10 cellular contexts compared by ENCODE assay signal in the genomic region with DNA sequence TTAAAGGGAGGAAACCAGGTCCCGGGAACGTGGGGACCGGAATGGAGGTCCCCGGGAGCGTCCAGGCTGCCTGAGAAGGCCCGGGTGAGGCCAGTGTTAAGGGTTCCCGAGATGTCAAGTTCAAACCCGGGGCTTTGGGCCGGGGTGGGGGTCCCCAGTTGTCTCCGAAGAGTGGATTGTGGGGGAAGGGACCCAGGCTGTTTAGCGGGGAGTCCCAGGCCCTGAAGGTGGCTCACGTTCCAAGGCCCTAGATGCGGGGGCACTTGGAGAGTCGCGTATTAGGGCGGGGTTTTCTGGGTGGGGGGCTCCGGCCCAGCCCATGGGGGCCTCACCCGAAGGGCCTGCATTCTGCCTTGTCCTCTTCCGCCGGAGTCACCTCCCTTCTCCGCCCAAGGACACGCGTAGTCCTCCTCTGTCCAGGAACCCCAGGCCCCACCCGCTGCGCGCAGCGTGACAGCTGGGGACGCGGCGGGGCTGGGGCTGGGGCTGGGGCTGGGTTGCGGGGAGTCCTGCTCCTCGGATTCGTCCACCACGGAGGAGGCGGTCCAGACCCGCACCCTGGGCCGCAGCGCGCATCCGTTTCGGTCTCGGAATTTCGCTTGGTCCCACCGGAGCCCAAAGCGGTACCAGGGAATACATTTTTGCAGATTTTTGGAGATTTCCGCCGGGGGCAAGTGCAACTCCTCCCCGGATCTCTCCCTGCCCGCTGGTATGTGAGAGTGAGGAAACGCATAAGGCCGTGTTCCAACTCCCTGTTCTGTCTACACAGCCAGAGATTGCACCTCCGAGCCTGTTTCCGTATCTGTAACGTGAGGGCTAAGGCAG. TPM values are rescaled to one million over a fixed set of nuclear protein-coding genes. Genes with fewer than 3 reads are reported as not detected.
DNase-seq lines count a peak whose midpoint lies in the region; ATAC-seq and TF ChIP-seq lines count a peak whose summit lies in the region.
"Had no signal": no experiment of that assay in that cellular context is flagged by ENCODE, and none has a peak within 500 bp of the region (broad histone marks: within the 10 kb centered on the region; RNA-seq: fewer than 3 reads in every experiment).

A gene (minus strand): TSS at position 387 of the 825 bp plus-strand sequence. CDS start 40 bp downstream, at position 347.

- peak; percentile 42 to 51 for TF ChIP-seq POLR2A in uterus (IDR thresholded peaks at IDR 0.05)

- no peaks in the 10 kb centered on the region for H3K9me3 Mint-ChIP-seq in activated naive CD8-positive, alpha-beta T cell treated with anti-CD3 and anti-CD28 coated beads for 36 hours
- H3K9me3 Mint-ChIP-seq in activated naive CD8-positive, alpha-beta T cell treated with anti-CD3 and anti-CD28 coated beads, Interleukin-2, amount 50 U/mL, for 24 hours: no peaks in the 10 kb centered on the region
- H3K9me3 Mint-ChIP-seq in nephron progenitor cell (no peaks in the 10 kb centered on the region), progenitor cell of endocrine pancreas (ENCODE audit: low read depth) (no peaks in the 10 kb centered on the region)
- no peaks in the 10 kb centered on the region for H3K9me3 Mint-ChIP-seq in CD8-positive, alpha-beta T cell
- H3K9me3 Mint-ChIP-seq: memory B cell had no signal

- H3K36me3 Mint-ChIP-seq in activated naive CD8-positive, alpha-beta T cell treated with anti-CD3 and anti-CD28 coated beads for 36 hours: peaks cover 14% of the 10 kb centered on the region
- peaks cover 13% of the 10 kb centered on the region for H3K36me3 Mint-ChIP-seq in activated naive CD8-positive, alpha-beta T cell treated with anti-CD3 and anti-CD28 coated beads, Interleukin-2, amount 50 U/mL, for 24 hours (ENCODE audit: low read depth)
- H3K36me3 Mint-ChIP-seq in nephron progenitor cell (ENCODE audit: low read depth) (peaks cover 41% of the 10 kb centered on the region), progenitor cell of endocrine pancreas (ENCODE audit: insufficient read depth) (peaks cover 11% of the 10 kb centered on the region)
- H3K36me3 Mint-ChIP-seq in CD8-positive, alpha-beta T cell: peaks cover 32% of the 10 kb centered on the region

- TF ChIP-seq CTCF in foreskin fibroblast (IDR thresholded peaks at IDR 0.05; ENCODE audit: low read depth, low read length) (no peak), nephron progenitor cell (IDR thresholded peaks at IDR 0.05) (no peak), uterus (IDR thresholded peaks at IDR 0.05) (no peak), progenitor cell of endocrine pancreas (IDR thresholded peaks at IDR 0.05; ENCODE audit: unreplicated experiment) (no peak)
- no peak for TF ChIP-seq CTCF in CD8-positive, alpha-beta T cell (IDR thresholded peaks at IDR 0.05)

- peaks cover 0 to 5% of the 10 kb centered on the region in 2 donors for H3K4me1 ChIP-seq in uterus
- no peaks in the 10 kb centered on the region for H3K4me1 ChIP-seq in CD8-positive, alpha-beta T cell (ENCODE audit: insufficient read depth, low read length)

- H3K27ac ChIP-seq in uterus: peak within 1 kb of the TSS; percentile 94 to 98
- H3K27ac ChIP-seq in CD8-positive, alpha-beta T cell (ENCODE audit: low read depth, low read length): no peak within 1 kb of the TSS

- CTCF ChIA-PET in CD8-positive, alpha-beta T cell (lab: Charles Lee): interaction anchor here (0.8 kb wide), 1 partner anchor 24 kb away, joined by 4 read pairs; no protein-coding TSS in a partner anchor

- no peaks in the 10 kb centered on the region for H3K4me1 Mint-ChIP-seq in activated naive CD8-positive, alpha-beta T cell treated with anti-CD3 and anti-CD28 coated beads for 36 hours
- no peaks in the 10 kb centered on the region for H3K4me1 Mint-ChIP-seq in activated naive CD8-positive, alpha-beta T cell treated with anti-CD3 and anti-CD28 coated beads, Interleukin-2, amount 50 U/mL, for 24 hours
- H3K4me1 Mint-ChIP-seq in nephron progenitor cell (peaks cover 24% of the 10 kb centered on the region), progenitor cell of endocrine pancreas (ENCODE audit: low read depth) (peaks cover 15% of the 10 kb centered on the region)
- no peaks in the 10 kb centered on the region for H3K4me1 Mint-ChIP-seq in CD8-positive, alpha-beta T cell (ENCODE audit: low read depth)
- H3K4me1 Mint-ChIP-seq: memory B cell had no signal

- H3K4me3 ChIP-seq in foreskin fibroblast (ENCODE audit: low read depth in 1 of 2, low read length in 2 of 2): peak within 1 kb of the TSS; percentile 66 to 69
- H3K4me3 ChIP-seq in uterus: peak within 1 kb of the TSS; percentile 44 to 50
- H3K4me3 ChIP-seq in CD8-positive, alpha-beta T cell (ENCODE audit: low read depth, low read length): no peak within 1 kb of the TSS

- H3K36me3 ChIP-seq in uterus: no peaks in the 10 kb centered on the region
- H3K36me3 ChIP-seq in CD8-positive, alpha-beta T cell (ENCODE audit: insufficient read depth, low read length): peaks cover 13% of the 10 kb centered on the region

- H3K27ac Mint-ChIP-seq in activated naive CD8-positive, alpha-beta T cell treated with anti-CD3 and anti-CD28 coated beads for 36 hours: peak within 1 kb of the TSS; percentile 28
- H3K27ac Mint-ChIP-seq in activated naive CD8-positive, alpha-beta T cell treated with anti-CD3 and anti-CD28 coated beads, Interleukin-2, amount 50 U/mL, for 24 hours: no peak within 1 kb of the TSS
- peak within 1 kb of the TSS; percentile 45 for H3K27ac Mint-ChIP-seq in nephron progenitor cell
- H3K27ac Mint-ChIP-seq in CD8-positive, alpha-beta T cell: no peak within 1 kb of the TSS
- H3K27ac Mint-ChIP-seq in progenitor cell of endocrine pancreas: no peak within 1 kb of the TSS
- H3K27ac Mint-ChIP-seq: memory B cell had no signal

- no peaks in the 10 kb centered on the region for H3K27me3 Mint-ChIP-seq in activated naive CD8-positive, alpha-beta T cell treated with anti-CD3 and anti-CD28 coated beads for 36 hours
- H3K27me3 Mint-ChIP-seq in activated naive CD8-positive, alpha-beta T cell treated with anti-CD3 and anti-CD28 coated beads, Interleukin-2, amount 50 U/mL, for 24 hours: no peaks in the 10 kb centered on the region
- H3K27me3 Mint-ChIP-seq in nephron progenitor cell (ENCODE audit: low read depth, poor library complexity) (no peaks in the 10 kb centered on the region), progenitor cell of endocrine pancreas (no peaks in the 10 kb centered on the region)
- no peaks in the 10 kb centered on the region for H3K27me3 Mint-ChIP-seq in CD8-positive, alpha-beta T cell (ENCODE audit: low read depth)
- H3K27me3 Mint-ChIP-seq: memory B cell had no signal

- no peak for DNase-seq in activated naive CD8-positive, alpha-beta T cell treated with anti-CD3 and anti-CD28 coated beads for 36 hours
- no peak for DNase-seq in activated naive CD8-positive, alpha-beta T cell treated with anti-CD3 and anti-CD28 coated beads, Interleukin-2, amount 50 U/mL, for 24 hours
- DNase-seq in foreskin fibroblast (peak; percentile 41 to 78), nephron progenitor cell (no peak), uterus (peak; percentile 71 to 74), progenitor cell of endocrine pancreas (ENCODE audit: low spot score, unreplicated experiment) (no peak)
- no peak for DNase-seq in CD8-positive, alpha-beta T cell

- POLR2A ChIA-PET in CD8-positive, alpha-beta T cell (lab: Charles Lee): interaction anchor here (0.8 to 0.9 kb wide), 2 partner anchors 8 to 1747 kb away, joined by 3 read pairs; no protein-coding TSS in a partner anchor

- no peaks in the 10 kb centered on the region for H3K9me3 ChIP-seq in uterus
- H3K9me3 ChIP-seq in CD8-positive, alpha-beta T cell (ENCODE audit: low read length): no peaks in the 10 kb centered on the region

- H3K27me3 ChIP-seq in uterus: no peaks in the 10 kb centered on the region
- no peaks in the 10 kb centered on the region for H3K27me3 ChIP-seq in CD8-positive, alpha-beta T cell (ENCODE audit: insufficient read depth, low read length)

- intact Hi-C loops in uterus (cut with DNase I; ENCODE audit: low total_unique reads): no loop called here
- intact Hi-C loops in CD8-positive, alpha-beta T cell (cut with DNase I, micrococcal nuclease): no loop called here

- ATAC-seq in activated naive CD8-positive, alpha-beta T cell treated with anti-CD3 and anti-CD28 coated beads, Interleukin-2, amount 50 U/mL, for 24 hours: no peak
- no peak for ATAC-seq in CD8-positive, alpha-beta T cell
- ATAC-seq in GM21619 (IDR thresholded peaks at IDR 0.05; ENCODE audit: unreplicated experiment): no peak

- H3K4me3 Mint-ChIP-seq in activated naive CD8-positive, alpha-beta T cell treated with anti-CD3 and anti-CD28 coated beads for 36 hours: no peak within 1 kb of the TSS
- no peak within 1 kb of the TSS for H3K4me3 Mint-ChIP-seq in activated naive CD8-positive, alpha-beta T cell treated with anti-CD3 and anti-CD28 coated beads, Interleukin-2, amount 50 U/mL, for 24 hours
- no peak within 1 kb of the TSS for H3K4me3 Mint-ChIP-seq in nephron progenitor cell
- H3K4me3 Mint-ChIP-seq in CD8-positive, alpha-beta T cell: no peak within 1 kb of the TSS
- H3K4me3 Mint-ChIP-seq in progenitor cell of endocrine pancreas (ENCODE audit: low read depth): no peak within 1 kb of the TSS
- H3K4me3 Mint-ChIP-seq: memory B cell had no signal

RNA-seq across cellular contexts. Expression of the gene that starts here (rescaled TPM):
- total RNA-seq in activated naive CD8-positive, alpha-beta T cell treated with anti-CD3 and anti-CD28 coated beads for 36 hours: not detected
- total RNA-seq in uterus: 100 to 1,000 TPM in 2 of 4 donors, 10 to 100 TPM in 1, 1 to 10 TPM in 1; 4.7 to 235 (median 65.2) TPM
- total RNA-seq in CD8-positive, alpha-beta T cell: not detected
- not detected in 2 replicates for total RNA-seq in progenitor cell of endocrine pancreas
- total RNA-seq: A673 had no signal

Comparison
In these comparisons a context has a peak if more than half of its experiments do, and no peak if none do; other contexts are left out.
1. H3K27ac Mint-ChIP-seq: peak in activated naive CD8-positive, alpha-beta T cell treated with anti-CD3 and anti-CD28 coated beads for 36 hours (single experiment) and nephron progenitor cell (single experiment); none in activated naive CD8-positive, alpha-beta T cell treated with anti-CD3 and anti-CD28 coated beads, Interleukin-2, amount 50 U/mL, for 24 hours (single experiment), CD8-positive, alpha-beta T cell (single experiment) and progenitor cell of endocrine pancreas (single experiment).
2. DNase-seq: peak in foreskin fibroblast (2 of 2) and uterus (2 of 2); none in activated naive CD8-positive, alpha-beta T cell treated with anti-CD3 and anti-CD28 coated beads for 36 hours (single experiment), activated naive CD8-positive, alpha-beta T cell treated with anti-CD3 and anti-CD28 coated beads, Interleukin-2, amount 50 U/mL, for 24 hours (single experiment), nephron progenitor cell (single experiment), CD8-positive, alpha-beta T cell (0 of 7) and progenitor cell of endocrine pancreas (single experiment).